33 cellular contexts compared by ENCODE assay signal in genomic region chr13:25136872-25137623, GRCh38. TPM values are rescaled to one million over a fixed set of nuclear protein-coding genes. Genes with fewer than 3 reads are reported as not detected.
DNase-seq lines count a peak whose midpoint lies in the region; ATAC-seq and TF ChIP-seq lines count a peak whose summit lies in the region.
"Had no signal": no experiment of that assay in that cellular context is flagged by ENCODE, and none has a peak within 500 bp of the region (broad histone marks: within the 10 kb centered on the region; RNA-seq: fewer than 3 reads in every experiment).

No MANE protein-coding gene starts in this region.

- WGBS in HUES64 = 3% methylated on average over 12 of the region's 13 CpGs

- H4K20me1 ChIP-seq in osteoblast (ENCODE audit: insufficient read depth, low read length) = no peaks in the 10 kb centered on the region

- H3K9ac ChIP-seq in HUES64 (ENCODE audit: low read depth, low read length) (no peak overlapping the region), iPS-20b (ENCODE audit: low read depth, low read length) (peak overlapping the region; percentile 23; the same call in 1 of the 2 replicates)
- H3K9ac ChIP-seq: parathyroid adenoma had no signal

- POLR2A ChIA-PET in A673 (lab: Charles Lee; ENCODE audit: low non-redundant PET) = no interaction called here
- POLR2A ChIA-PET in naive thymus-derived CD4-positive, alpha-beta T cell (lab: Charles Lee) = no interaction called here

- peak; percentile 67 for DNase-seq in A673 (ENCODE audit: low spot score)
- DNase-seq in caudate nucleus (lab: John Stamatoyannopoulos, UW) = no peak
- DNase-seq in naive thymus-derived CD4-positive, alpha-beta T cell = no peak
- DNase-seq in stimulated activated naive CD4-positive, alpha-beta T cell treated with Interleukin-2 at 50 U/mL for 16 hours (lab: John Stamatoyannopoulos, UW) = no peak
- DNase-seq in SHP77 (lab: John Stamatoyannopoulos, UW) = no peak
- no peak for DNase-seq in osteoblast (ENCODE audit: insufficient read length, low spot score, missing footprints)
- DNase-seq: activated CD8-positive, alpha-beta memory T cell treated with anti-CD3 and anti-CD28 coated beads, Interleukin-2, amount 50 U/mL, for 48 hours; activated CD8-positive, alpha-beta T cell treated with anti-CD3 and anti-CD28 coated beads for 36 hours; activated naive CD4-positive, alpha-beta T cell treated with anti-CD3 and anti-CD28 coated beads, Interleukin-2, amount 10 ng/mL, durations not matched to agents 7 days and 5 days; adrenal gland; brain microvascular endothelial cell; DND-41; heart right ventricle; Karpas-422; left colon; mammary epithelial cell; NCI-H1436; NCI-H524 treated with DMSO at 0.1 percent for 48 hours; SIG-M5; small intestine; stimulated activated naive CD8-positive, alpha-beta T cell treated with anti-CD3 and anti-CD28 coated beads, Interleukin-15, Interleukin-2, amounts not matched to agents 100 U/mL and 50 U/mL, for 24 hours; testis had no signal

- no peak overlapping the region for H2AFZ ChIP-seq in osteoblast (ENCODE audit: low read length)
- H2AFZ ChIP-seq: parathyroid adenoma had no signal

- H3K4me3 ChIP-seq in A673 (ENCODE audit: low read depth, low read length, poor library complexity, severe bottlenecking) = peak overlapping the region; percentile 16
- peak overlapping the region; percentile 20 for H3K4me3 ChIP-seq in HUES64 (ENCODE audit: low read length)
- H3K4me3 ChIP-seq in iPS-20b (ENCODE audit: low read length) = peak overlapping the region; percentile 52; the same call in 1 of the 2 replicates
- H3K4me3 ChIP-seq in naive thymus-derived CD4-positive, alpha-beta T cell (ENCODE audit: low read length) = no peak overlapping the region
- H3K4me3 ChIP-seq in osteoblast (ENCODE audit: insufficient read depth, low read length) = no peak overlapping the region
- H3K4me3 ChIP-seq: adrenal gland, heart right ventricle, right atrium auricular region, testis had no signal

- H3K27me3 ChIP-seq in A673 (replicated peaks; ENCODE audit: insufficient read depth, low read depth, low read length, poor library complexity) (no peaks in the 10 kb centered on the region), HUES64 (ENCODE audit: insufficient read depth, low read length) (peaks cover 6% of the 10 kb centered on the region), iPS-20b (ENCODE audit: insufficient read depth, low read length) (no peaks in the 10 kb centered on the region), osteoblast (ENCODE audit: insufficient read depth, low read length) (no peaks in the 10 kb centered on the region)
- no peaks in the 10 kb centered on the region for H3K27me3 ChIP-seq in naive thymus-derived CD4-positive, alpha-beta T cell (ENCODE audit: control insufficient read depth in 2 of 2, insufficient read depth in 2 of 2, low read length in 2 of 2)
- H3K27me3 ChIP-seq: brain microvascular endothelial cell, right atrium auricular region, testis had no signal

- ATAC-seq in naive thymus-derived CD4-positive, alpha-beta T cell = no peak
- ATAC-seq: activated CD8-positive, alpha-beta T cell treated with anti-CD3 and anti-CD28 coated beads for 36 hours; heart right ventricle; HepG2; left colon; stimulated activated naive CD8-positive, alpha-beta T cell treated with anti-CD3 and anti-CD28 coated beads, Interleukin-15, Interleukin-2, amounts not matched to agents 100 U/mL and 50 U/mL, for 24 hours had no signal

- H3K79me2 ChIP-seq in osteoblast (ENCODE audit: insufficient read depth, low read length) = no peaks in the 10 kb centered on the region
- H3K79me2 ChIP-seq: parathyroid adenoma had no signal

- no peak overlapping the region for H3K27ac Mint-ChIP-seq in naive thymus-derived CD4-positive, alpha-beta T cell
- H3K27ac Mint-ChIP-seq: activated CD8-positive, alpha-beta T cell treated with anti-CD3 and anti-CD28 coated beads for 36 hours; activated naive CD4-positive, alpha-beta T cell treated with anti-CD3 and anti-CD28 coated beads, Interleukin-2, amount 10 ng/mL, durations not matched to agents 7 days and 5 days; nephron; T-helper 2 cell treated with Interferon-gamma antibody and Interleukin-4, amounts not matched to agents 5 μg/mL and 100 μg/mL, for 36 hours had no signal

- H3K36me3 ChIP-seq in A673 (ENCODE audit: insufficient read depth, low read length, poor library complexity, severe bottlenecking) (no peaks in the 10 kb centered on the region), HUES64 (ENCODE audit: insufficient read depth, low read length) (no peaks in the 10 kb centered on the region), iPS-20b (ENCODE audit: insufficient read depth, low read depth, low read length) (no peaks in the 10 kb centered on the region; the same call in 1 of the 2 replicates), osteoblast (ENCODE audit: insufficient read depth, low read length) (no peaks in the 10 kb centered on the region)
- no peaks in the 10 kb centered on the region for H3K36me3 ChIP-seq in naive thymus-derived CD4-positive, alpha-beta T cell (ENCODE audit: control insufficient read depth in 2 of 3, insufficient read depth in 3 of 3, low read length in 3 of 3)
- H3K36me3 ChIP-seq: adrenal gland, brain microvascular endothelial cell, heart right ventricle, right atrium auricular region had no signal

- H3K4me1 Mint-ChIP-seq in naive thymus-derived CD4-positive, alpha-beta T cell = peaks cover 0 to 3% (median 0%) of the 10 kb centered on the region in 7 donors
- H3K4me1 Mint-ChIP-seq: activated naive CD4-positive, alpha-beta T cell treated with anti-CD3 and anti-CD28 coated beads, Interleukin-2, amount 10 ng/mL, durations not matched to agents 7 days and 5 days had no signal

- CTCF ChIA-PET in A673 (lab: Charles Lee) = no interaction called here
- CTCF ChIA-PET in naive thymus-derived CD4-positive, alpha-beta T cell (lab: Charles Lee) = no interaction called here

- H3K4me1 ChIP-seq in A673 (ENCODE audit: insufficient read depth, low read length, poor library complexity, severe bottlenecking) = peaks cover 39% of the 10 kb centered on the region
- H3K4me1 ChIP-seq in HUES64 (ENCODE audit: insufficient read depth, low read length) = peaks cover 31% of the 10 kb centered on the region
- H3K4me1 ChIP-seq in iPS-20b (ENCODE audit: insufficient read depth, low read length) = peaks cover 32% of the 10 kb centered on the region
- no peaks in the 10 kb centered on the region for H3K4me1 ChIP-seq in naive thymus-derived CD4-positive, alpha-beta T cell (ENCODE audit: control insufficient read depth in 2 of 2, insufficient read depth in 2 of 2, low read length in 2 of 2)
- no peaks in the 10 kb centered on the region for H3K4me1 ChIP-seq in osteoblast (ENCODE audit: insufficient read depth, low read length)
- H3K4me1 ChIP-seq: adrenal gland, heart right ventricle, parathyroid adenoma, right atrium auricular region, testis had no signal

- H3K36me3 Mint-ChIP-seq in naive thymus-derived CD4-positive, alpha-beta T cell = peaks cover 0 to 4% (median 0%) of the 10 kb centered on the region in 5 donors
- H3K36me3 Mint-ChIP-seq: activated naive CD4-positive, alpha-beta T cell treated with anti-CD3 and anti-CD28 coated beads, Interleukin-2, amount 10 ng/mL, durations not matched to agents 7 days and 5 days had no signal

- H3K27me3 Mint-ChIP-seq in naive thymus-derived CD4-positive, alpha-beta T cell = peaks cover 36 to 66% (median 48%) of the 10 kb centered on the region in 5 donors

- intact Hi-C loops in A673 (cut with micrococcal nuclease; ENCODE audit: unreplicated experiment) = no loop called here
- intact Hi-C loops in naive thymus-derived CD4-positive, alpha-beta T cell (cut with micrococcal nuclease) = no loop called here

- no TSS peak for BruUV-seq in A673 (replicated peaks; lab: Mats Ljungman, UMichigan)

- H3K27ac ChIP-seq in A673 (ENCODE audit: low read depth, low read length, poor library complexity, severe bottlenecking) (peak overlapping the region; percentile 54), HUES64 (ENCODE audit: low read depth, low read length) (peak overlapping the region; percentile 74; the same call in 1 of the 2 replicates), caudate nucleus (ENCODE audit: low read depth, low read length) (peak overlapping the region; percentile 87), iPS-20b (ENCODE audit: low read length) (no peak overlapping the region), osteoblast (ENCODE audit: low read depth, low read length) (no peak overlapping the region)
- no peak overlapping the region for H3K27ac ChIP-seq in naive thymus-derived CD4-positive, alpha-beta T cell (ENCODE audit: low read depth, low read length)
- H3K27ac ChIP-seq: adrenal gland, brain microvascular endothelial cell, heart right ventricle, HL-60, parathyroid adenoma, right atrium auricular region, testis had no signal

- TF ChIP-seq CTCF in A673 (conservative IDR thresholded peaks at IDR 0.05; ENCODE audit: low read depth, low read length) (no peak), osteoblast (IDR thresholded peaks at IDR 0.05; ENCODE audit: extremely low read depth, low read depth, low read length) (no peak)

- peaks cover 0 to 23% (median 6%) of the 10 kb centered on the region in 11 donors for H3K9me3 Mint-ChIP-seq in naive thymus-derived CD4-positive, alpha-beta T cell
- H3K9me3 Mint-ChIP-seq: activated naive CD4-positive, alpha-beta T cell treated with anti-CD3 and anti-CD28 coated beads, Interleukin-2, amount 10 ng/mL, durations not matched to agents 7 days and 5 days; T-helper 2 cell treated with Interferon-gamma antibody and Interleukin-4, amounts not matched to agents 5 μg/mL and 100 μg/mL, for 36 hours had no signal

- no peak overlapping the region for H3K4me3 Mint-ChIP-seq in naive thymus-derived CD4-positive, alpha-beta T cell
- H3K4me3 Mint-ChIP-seq: activated CD8-positive, alpha-beta T cell treated with anti-CD3 and anti-CD28 coated beads for 36 hours; activated naive CD4-positive, alpha-beta T cell treated with anti-CD3 and anti-CD28 coated beads, Interleukin-2, amount 10 ng/mL, durations not matched to agents 7 days and 5 days; nephron; T-helper 2 cell treated with Interferon-gamma antibody and Interleukin-4, amounts not matched to agents 5 μg/mL and 100 μg/mL, for 36 hours had no signal

- H3K9me3 ChIP-seq in A673 (ENCODE audit: low read depth, low read length, poor library complexity, severe bottlenecking) = no peaks in the 10 kb centered on the region
- peaks cover 10% of the 10 kb centered on the region for H3K9me3 ChIP-seq in HUES64 (ENCODE audit: insufficient read depth, low read depth, low read length)
- peaks cover 8% of the 10 kb centered on the region; the same call in 1 of the 2 replicates for H3K9me3 ChIP-seq in iPS-20b (ENCODE audit: insufficient read depth, low read depth, low read length)
- no peaks in the 10 kb centered on the region for H3K9me3 ChIP-seq in naive thymus-derived CD4-positive, alpha-beta T cell (ENCODE audit: control insufficient read depth in 2 of 3, low read length in 3 of 3)
- peaks cover 4% of the 10 kb centered on the region for H3K9me3 ChIP-seq in osteoblast (ENCODE audit: low read depth, low read length)
- H3K9me3 ChIP-seq: adrenal gland, testis had no signal

- H3K4me2 ChIP-seq in osteoblast (ENCODE audit: insufficient read depth, low read length) = no peak overlapping the region

RNA-seq across cellular contexts. Expression of gene AMER2, which starts 35.0 kb away (rescaled TPM):
- total RNA-seq in A673 (2021) = 49.7 and 70.6 TPM in 2 replicates
- 0.45 TPM for polyA plus RNA-seq in HUES64 (2013, experiment 1 of 2)
- polyA plus RNA-seq in HUES64 (2013, experiment 2 of 2) = 1.1 TPM
- not detected for total RNA-seq in naive thymus-derived CD4-positive, alpha-beta T cell
- under 1 TPM in 1 of 2 donors, not detected in 1; 0.05 TPM for polyA plus RNA-seq in naive thymus-derived CD4-positive, alpha-beta T cell
- not detected in 2 replicates for total RNA-seq in osteoblast
- total RNA-seq: activated CD8-positive, alpha-beta T cell treated with anti-CD3 and anti-CD28 coated beads for 36 hours; endothelial cell of umbilical vein; H4; heart right ventricle; HepG2; mammary epithelial cell; mucosa of gallbladder; right atrium auricular region had no signal
- polyA plus RNA-seq: endothelial cell of umbilical vein, heart right ventricle, HepG2, mammary epithelial cell had no signal

RNA-seq across cellular contexts. Expression of gene PABPC3, which starts 41.1 kb away (rescaled TPM):
- total RNA-seq in A673 (2021) (0.24 TPM in 1 of 2 replicates, not detected in the other), osteoblast (under 0.01 and 0.29 TPM in 2 replicates)
- polyA plus RNA-seq in HUES64 (2013, experiment 1 of 2) = 0.50 TPM
- polyA plus RNA-seq in HUES64 (2013, experiment 2 of 2) = 0.44 TPM
- total RNA-seq in naive thymus-derived CD4-positive, alpha-beta T cell = under 1 TPM; 0.21 to 0.87 (median 0.27) TPM
- under 1 TPM; 0.13 to 0.21 TPM for polyA plus RNA-seq in naive thymus-derived CD4-positive, alpha-beta T cell
- total RNA-seq: right atrium auricular region had no signal

Comparison
In these comparisons a context has a peak if more than half of its experiments do, and no peak if none do; other contexts are left out.
1. H3K27ac ChIP-seq: peak in A673 (single experiment), HUES64 (single experiment) and caudate nucleus (single experiment); none in iPS-20b (single experiment), naive thymus-derived CD4-positive, alpha-beta T cell (single experiment) and osteoblast (single experiment).
2. H3K4me3 ChIP-seq: peak in A673 (single experiment), HUES64 (single experiment) and iPS-20b (single experiment); none in naive thymus-derived CD4-positive, alpha-beta T cell (single experiment) and osteoblast (single experiment).
3. RNA of gene AMER2, which starts 35.0 kb away (total RNA-seq): 49.7 to 70.6 TPM in A673; not detected in naive thymus-derived CD4-positive, alpha-beta T cell and not detected in osteoblast; every median in the first group is over 10 times any median in the second.